16 cellular contexts compared by ENCODE assay signal in the genomic region with DNA sequence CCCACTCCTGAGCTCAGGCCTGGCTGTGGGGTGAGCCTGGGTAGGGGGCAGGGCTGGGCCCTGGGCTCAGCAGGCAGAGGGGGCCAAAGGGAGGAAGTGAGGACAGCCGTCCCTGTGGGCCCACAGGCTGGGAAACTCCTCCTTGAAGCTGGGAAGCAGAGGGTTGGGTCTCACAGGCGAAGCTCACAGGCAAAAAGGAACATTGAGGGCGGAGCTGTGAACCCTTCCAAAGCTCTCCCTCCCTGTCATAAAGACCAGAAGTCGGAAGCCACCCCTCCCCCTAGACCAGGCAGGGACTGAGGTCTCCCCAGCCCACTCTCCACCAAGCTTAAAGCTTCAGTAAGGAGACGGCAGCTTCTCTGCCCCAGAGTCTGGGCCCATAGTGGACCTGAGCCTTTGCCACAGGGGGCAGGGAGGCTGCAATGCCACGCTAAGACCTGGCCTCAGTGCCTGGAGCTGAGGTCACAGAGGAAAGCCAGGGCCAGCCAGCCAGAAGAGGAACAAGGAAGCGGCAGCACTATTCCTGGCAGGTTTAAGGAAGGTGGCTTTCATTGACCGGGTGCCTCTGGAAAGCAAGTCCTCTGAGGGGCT. TPM values are rescaled to one million over a fixed set of nuclear protein-coding genes. Genes with fewer than 3 reads are reported as not detected.
DNase-seq lines count a peak whose midpoint lies in the region; ATAC-seq and TF ChIP-seq lines count a peak whose summit lies in the region.
"Had no signal": no experiment of that assay in that cellular context is flagged by ENCODE, and none has a peak within 500 bp of the region (broad histone marks: within the 10 kb centered on the region; RNA-seq: fewer than 3 reads in every experiment).

No MANE protein-coding gene starts in this region.

- no peak overlapping the region for H3K4me3 Mint-ChIP-seq in activated T-helper 17 cell treated with anti-CD3 and anti-CD28 coated beads, Interleukin-2, amount 50 U/mL, for 72 hours
- H3K4me3 Mint-ChIP-seq in activated naive CD4-positive, alpha-beta T cell treated with anti-CD3 and anti-CD28 coated beads for 36 hours, result no peak overlapping the region
- H3K4me3 Mint-ChIP-seq: activated T-cell treated with anti-CD3 and anti-CD28 coated beads, Interleukin-2, amount 50 U/mL, for 4 hours; CD8-positive, alpha-beta memory T cell; T-helper 2 cell treated with Interferon-gamma antibody and Interleukin-4, amounts not matched to agents 5 μg/mL and 100 μg/mL, for 36 hours had no signal

- no peaks in the 10 kb centered on the region for H3K9me3 Mint-ChIP-seq in activated T-helper 17 cell treated with anti-CD3 and anti-CD28 coated beads, Interleukin-2, amount 50 U/mL, for 72 hours
- H3K9me3 Mint-ChIP-seq in activated naive CD4-positive, alpha-beta T cell treated with anti-CD3 and anti-CD28 coated beads for 36 hours, result no peaks in the 10 kb centered on the region
- H3K9me3 Mint-ChIP-seq: activated T-cell treated with anti-CD3 and anti-CD28 coated beads, Interleukin-2, amount 50 U/mL, for 4 hours; CD8-positive, alpha-beta memory T cell; T-helper 2 cell treated with Interferon-gamma antibody and Interleukin-4, amounts not matched to agents 5 μg/mL and 100 μg/mL, for 36 hours had no signal

- TF ChIP-seq POLR2A in heart left ventricle (IDR thresholded peaks at IDR 0.05), result no peak

- DNase-seq in D341Med (ENCODE audit: low spot score), result peak; percentile 60
- peak; percentile 13 for DNase-seq in NCI-H69 (lab: John Stamatoyannopoulos, UW)
- DNase-seq in heart left ventricle, result peak in 2 of 5 donors; percentile 53 to 60
- peak; percentile 76 for DNase-seq in osteoblast (ENCODE audit: insufficient read length, low spot score, missing footprints)
- DNase-seq in EL, result no peak
- no peak for DNase-seq in NCI-H1930 (lab: John Stamatoyannopoulos, UW)
- DNase-seq in activated naive CD4-positive, alpha-beta T cell treated with anti-CD3 and anti-CD28 coated beads for 36 hours, result no peak
- DNase-seq: activated T-cell treated with anti-CD3 and anti-CD28 coated beads, Interleukin-2, amount 50 U/mL, for 4 hours; NK-92 treated with Interleukin-12 subunit alpha and Interleukin-12 subunit beta, amount 100 ng/mL, for 24 hours; stimulated activated CD4-positive, alpha-beta T cell treated with anti-CD3 and anti-CD28 coated beads, Interleukin-1b, Interleukin-23, amount 100 ng/mL, for 48 hours; substantia nigra had no signal

- H3K4me1 ChIP-seq in heart left ventricle (peaks cover 0 to 30% (median 6%) of the 10 kb centered on the region in 12 donors), osteoblast (ENCODE audit: insufficient read depth, low read length) (no peaks in the 10 kb centered on the region)
- H3K4me1 ChIP-seq: breast epithelium had no signal

- H3K9me3 ChIP-seq in heart left ventricle, result no peaks in the 10 kb centered on the region
- H3K9me3 ChIP-seq in osteoblast (ENCODE audit: low read depth, low read length), result no peaks in the 10 kb centered on the region
- H3K9me3 ChIP-seq: breast epithelium had no signal

- no peaks in the 10 kb centered on the region for H3K79me2 ChIP-seq in osteoblast (ENCODE audit: insufficient read depth, low read length)

- H3K27me3 Mint-ChIP-seq in activated T-helper 17 cell treated with anti-CD3 and anti-CD28 coated beads, Interleukin-2, amount 50 U/mL, for 72 hours, result peaks cover 31% of the 10 kb centered on the region
- peaks cover 52% of the 10 kb centered on the region for H3K27me3 Mint-ChIP-seq in activated naive CD4-positive, alpha-beta T cell treated with anti-CD3 and anti-CD28 coated beads for 36 hours (ENCODE audit: low read depth)

- no peak overlapping the region for H3K27ac Mint-ChIP-seq in activated T-helper 17 cell treated with anti-CD3 and anti-CD28 coated beads, Interleukin-2, amount 50 U/mL, for 72 hours
- H3K27ac Mint-ChIP-seq in activated naive CD4-positive, alpha-beta T cell treated with anti-CD3 and anti-CD28 coated beads for 36 hours, result no peak overlapping the region
- H3K27ac Mint-ChIP-seq: T-helper 2 cell treated with Interferon-gamma antibody and Interleukin-4, amounts not matched to agents 5 μg/mL and 100 μg/mL, for 36 hours had no signal

- peak in 3 of 4 donors; percentile 3 to 41 (median 38) for ATAC-seq in heart left ventricle
- ATAC-seq in activated T-helper 17 cell treated with anti-CD3 and anti-CD28 coated beads, Interleukin-2, amount 50 U/mL, for 72 hours (replicated peaks), result no peak
- ATAC-seq: activated T-cell treated with anti-CD3 and anti-CD28 coated beads, Interleukin-2, amount 50 U/mL, for 4 hours had no signal

- no peak overlapping the region for H3K4me2 ChIP-seq in osteoblast (ENCODE audit: insufficient read depth, low read length)

- H3K36me3 ChIP-seq in heart left ventricle, result no peaks in the 10 kb centered on the region
- no peaks in the 10 kb centered on the region for H3K36me3 ChIP-seq in osteoblast (ENCODE audit: insufficient read depth, low read length)
- H3K36me3 ChIP-seq: breast epithelium had no signal

- peaks cover 11% of the 10 kb centered on the region for H3K4me1 Mint-ChIP-seq in activated T-helper 17 cell treated with anti-CD3 and anti-CD28 coated beads, Interleukin-2, amount 50 U/mL, for 72 hours
- peaks cover 10% of the 10 kb centered on the region for H3K4me1 Mint-ChIP-seq in activated naive CD4-positive, alpha-beta T cell treated with anti-CD3 and anti-CD28 coated beads for 36 hours (ENCODE audit: low read depth)

- peaks cover 23 to 69% (median 50%) of the 10 kb centered on the region in 9 donors for H3K27me3 ChIP-seq in heart left ventricle
- peaks cover 78% of the 10 kb centered on the region for H3K27me3 ChIP-seq in osteoblast (ENCODE audit: insufficient read depth, low read length)

- 57 to 72% (median 66%) methylated on average over 7 to 8 of the region's 8 CpGs for WGBS in heart left ventricle, 4 donors

- H2AFZ ChIP-seq in osteoblast (ENCODE audit: low read length), result no peak overlapping the region

- no peak overlapping the region for H3K4me3 ChIP-seq in heart left ventricle
- no peak overlapping the region for H3K4me3 ChIP-seq in osteoblast (ENCODE audit: insufficient read depth, low read length)
- H3K4me3 ChIP-seq: breast epithelium had no signal

- H3K36me3 Mint-ChIP-seq in activated T-helper 17 cell treated with anti-CD3 and anti-CD28 coated beads, Interleukin-2, amount 50 U/mL, for 72 hours (ENCODE audit: low read depth), result no peaks in the 10 kb centered on the region
- no peaks in the 10 kb centered on the region for H3K36me3 Mint-ChIP-seq in activated naive CD4-positive, alpha-beta T cell treated with anti-CD3 and anti-CD28 coated beads for 36 hours (ENCODE audit: low read depth)
- H3K36me3 Mint-ChIP-seq: CD8-positive, alpha-beta memory T cell had no signal

- TF ChIP-seq CTCF in heart left ventricle (IDR thresholded peaks at IDR 0.05) (no peak), osteoblast (IDR thresholded peaks at IDR 0.05; ENCODE audit: extremely low read depth, low read depth, low read length) (no peak)

- H4K20me1 ChIP-seq in osteoblast (ENCODE audit: insufficient read depth, low read length), result no peaks in the 10 kb centered on the region

- H3K27ac ChIP-seq in heart left ventricle (no peak overlapping the region), osteoblast (ENCODE audit: low read depth, low read length) (no peak overlapping the region)

- CTCF ChIA-PET in activated naive CD4-positive, alpha-beta T cell treated with anti-CD3 and anti-CD28 coated beads for 36 hours (lab: Charles Lee), result interaction anchor here (0.7 to 1.6 kb wide), 3 partner anchors 28 to 180 kb away, joined by 3 to 7 read pairs (median 4); a partner anchor contains a TSS

- intact Hi-C loops in heart left ventricle (cut with DNase I), result no loop called here
- intact Hi-C loops in activated naive CD4-positive, alpha-beta T cell treated with anti-CD3 and anti-CD28 coated beads for 36 hours (cut with micrococcal nuclease), result no loop called here

RNA-seq across cellular contexts. Expression of a gene that starts 1.0 kb away (rescaled TPM):
- total RNA-seq in heart left ventricle (1 to 10 TPM in 1 of 9 donors, under 1 TPM in 7, not detected in 1; 0.14 to 1.3 (median 0.37) TPM), osteoblast (0.88 and 1.1 TPM in 2 replicates)
- under 1 TPM; 0.15 to 0.23 TPM for polyA plus RNA-seq in heart left ventricle
- total RNA-seq in activated T-helper 17 cell treated with anti-CD3 and anti-CD28 coated beads, Interleukin-2, amount 50 U/mL, for 72 hours, result 1 to 10 TPM in 1 of 2 donors, under 1 TPM in 1; 0.09 to 1.0 TPM
- total RNA-seq in activated naive CD4-positive, alpha-beta T cell treated with anti-CD3 and anti-CD28 coated beads for 36 hours, result not detected
- total RNA-seq: fibroblast of villous mesenchyme had no signal
- polyA plus RNA-seq: CD8-positive, alpha-beta memory T cell had no signal

RNA-seq across cellular contexts. Expression of a gene that starts 26.2 kb away (rescaled TPM):
- total RNA-seq in heart left ventricle (10 to 100 TPM in 1 of 9 donors, 1 to 10 TPM in 8; 1.2 to 15.4 (median 1.8) TPM), osteoblast (under 0.01 TPM in 2 replicates)
- polyA plus RNA-seq in heart left ventricle, result 1 to 10 TPM; 1.2 to 2.0 TPM
- 10 to 100 TPM; 22.5 to 25.4 TPM for total RNA-seq in activated T-helper 17 cell treated with anti-CD3 and anti-CD28 coated beads, Interleukin-2, amount 50 U/mL, for 72 hours
- 1 to 10 TPM; 1.4 to 1.9 TPM for total RNA-seq in activated naive CD4-positive, alpha-beta T cell treated with anti-CD3 and anti-CD28 coated beads for 36 hours

RNA-seq across cellular contexts. Expression of a gene that starts 48.9 kb away (rescaled TPM):
- total RNA-seq in heart left ventricle (100 to 1,000 TPM in 7 of 9 donors, 10 to 100 TPM in 2; 91.6 to 165 (median 121) TPM), osteoblast (91.9 and 95.2 TPM in 2 replicates)
- polyA plus RNA-seq in heart left ventricle, result 100 to 1,000 TPM; 137 to 198 TPM
- 100 to 1,000 TPM in 1 of 2 donors, 10 to 100 TPM in 1; 69.9 to 127 TPM for total RNA-seq in activated T-helper 17 cell treated with anti-CD3 and anti-CD28 coated beads, Interleukin-2, amount 50 U/mL, for 72 hours
- 100 to 1,000 TPM; 129 to 142 TPM for total RNA-seq in activated naive CD4-positive, alpha-beta T cell treated with anti-CD3 and anti-CD28 coated beads for 36 hours

Comparison
In these comparisons a context has a peak if more than half of its experiments do, and no peak if none do; other contexts are left out.
1. DNase-seq: peak in D341Med (single experiment), NCI-H69 (single experiment) and osteoblast (single experiment); none in EL (single experiment), NCI-H1930 (0 of 2) and activated naive CD4-positive, alpha-beta T cell treated with anti-CD3 and anti-CD28 coated beads for 36 hours (single experiment).